In the genomic region with DNA sequence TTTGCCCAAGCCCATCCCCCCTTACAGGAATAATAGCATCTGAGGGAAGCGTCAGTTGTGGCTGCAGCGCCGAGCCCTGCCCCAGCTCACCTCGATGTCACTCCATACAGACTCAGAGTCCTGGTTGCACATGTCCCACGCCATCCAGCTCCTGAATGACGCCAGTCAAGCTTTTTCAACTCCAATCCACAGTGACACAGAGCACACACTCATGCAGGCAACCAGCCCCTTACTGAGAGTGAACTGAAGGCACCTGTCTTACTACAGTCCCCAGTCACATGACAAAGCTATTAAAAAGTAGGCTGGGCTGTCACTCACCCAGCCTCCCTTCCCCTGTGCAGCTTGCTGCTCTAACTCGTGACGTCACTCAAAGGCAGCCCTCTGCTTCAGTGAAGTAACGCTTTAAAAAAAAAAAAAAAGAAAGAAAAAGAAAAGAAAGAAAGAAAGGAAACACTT, we compare ENCODE assay signal across 8 cellular contexts. TPM values are rescaled to one million over a fixed set of nuclear protein-coding genes. Genes with fewer than 3 reads are reported as not detected.
DNase-seq lines count a peak whose midpoint lies in the region; ATAC-seq and TF ChIP-seq lines count a peak whose summit lies in the region.

PPARGC1A (minus strand) TSS at position 234 of the 456 bp plus-strand sequence; CDS start at position 144, 90 bp downstream.

- no peaks in the 10 kb centered on the region for H3K9me3 ChIP-seq in CD4-positive, alpha-beta T cell (ENCODE audit: control insufficient read depth, low read length)
- H3K9me3 ChIP-seq in esophagus (ENCODE audit: control insufficient read depth in 2 of 2, insufficient read depth in 1 of 2, low read depth in 1 of 2, low read length in 1 of 2) = no peaks in the 10 kb centered on the region
- H3K9me3 ChIP-seq in upper lobe of right lung = no peaks in the 10 kb centered on the region

- POLR2A ChIA-PET in CD4-positive, alpha-beta T cell (lab: Charles Lee) = no interaction called here

- ATAC-seq in CD4-positive, alpha-beta T cell (ENCODE audit: poor library complexity) = peak; percentile 54
- ATAC-seq in HG02642 (IDR thresholded peaks at IDR 0.05; ENCODE audit: poor library complexity, unreplicated experiment) = peak; percentile 62
- ATAC-seq in upper lobe of right lung = peak; percentile 94
- no peak for ATAC-seq in GM18858 (IDR thresholded peaks at IDR 0.05; ENCODE audit: unreplicated experiment)

- intact Hi-C loops in CD4-positive, alpha-beta T cell (cut with DNase I, micrococcal nuclease) = loop anchor here in 1 of 2 experiments (5.0 kb wide), 1 partner anchor 53 kb away; no protein-coding TSS in a partner anchor
- intact Hi-C loops in upper lobe of right lung (cut with DNase I) = no loop called here

- H3K4me3 Mint-ChIP-seq in CD4-positive, alpha-beta T cell = peak within 1 kb of the TSS; percentile 54
- H3K4me3 Mint-ChIP-seq in mesothelial cell of epicardium = peak within 1 kb of the TSS; percentile 61

- H3K27me3 ChIP-seq in CD4-positive, alpha-beta T cell (ENCODE audit: control insufficient read depth, insufficient read depth, low read length) = no peaks in the 10 kb centered on the region
- H3K27me3 ChIP-seq in esophagus (ENCODE audit: control insufficient read depth in 1 of 2, insufficient read depth in 2 of 2, low read length in 2 of 2) (no peaks in the 10 kb centered on the region), upper lobe of right lung (no peaks in the 10 kb centered on the region)

- no peaks in the 10 kb centered on the region for H3K36me3 ChIP-seq in esophagus (ENCODE audit: control insufficient read depth in 2 of 2, insufficient read depth in 2 of 2, low read length in 1 of 2)
- H3K36me3 ChIP-seq in upper lobe of right lung = no peaks in the 10 kb centered on the region

- H3K4me1 ChIP-seq in esophagus (ENCODE audit: control insufficient read depth in 2 of 2, insufficient read depth in 2 of 2, low read length in 1 of 2) (no peaks in the 10 kb centered on the region), upper lobe of right lung (no peaks in the 10 kb centered on the region)

- CTCF ChIA-PET in CD4-positive, alpha-beta T cell (lab: Charles Lee) = interaction anchor here (0.6 kb wide), 1 partner anchor 15 kb away, joined by 5 read pairs; no protein-coding TSS in a partner anchor

- H3K27ac Mint-ChIP-seq in CD4-positive, alpha-beta T cell = no peak within 1 kb of the TSS
- peak within 1 kb of the TSS; percentile 33 for H3K27ac Mint-ChIP-seq in mesothelial cell of epicardium

- no peaks in the 10 kb centered on the region for H3K36me3 Mint-ChIP-seq in CD4-positive, alpha-beta T cell (ENCODE audit: low read depth)
- H3K36me3 Mint-ChIP-seq in mesothelial cell of epicardium = no peaks in the 10 kb centered on the region

- peaks cover 27% of the 10 kb centered on the region for H3K4me1 Mint-ChIP-seq in CD4-positive, alpha-beta T cell (ENCODE audit: low read depth)
- peaks cover 30% of the 10 kb centered on the region for H3K4me1 Mint-ChIP-seq in mesothelial cell of epicardium

- no peak for TF ChIP-seq CTCF in CD4-positive, alpha-beta T cell (IDR thresholded peaks at IDR 0.05)
- no peak for TF ChIP-seq CTCF in mesothelial cell of epicardium (IDR thresholded peaks at IDR 0.05; ENCODE audit: unreplicated experiment)
- no peak for TF ChIP-seq CTCF in upper lobe of right lung (IDR thresholded peaks at IDR 0.05)

- H3K27ac ChIP-seq in CD4-positive, alpha-beta T cell (ENCODE audit: low read depth, low read length) = no peak within 1 kb of the TSS
- H3K27ac ChIP-seq in esophagus (ENCODE audit: low read depth in 2 of 2, low read length in 1 of 2) = peak within 1 kb of the TSS; percentile 57 to 80
- peak within 1 kb of the TSS; percentile 77 for H3K27ac ChIP-seq in upper lobe of right lung

- peak within 1 kb of the TSS; percentile 50 to 53 for H3K4me3 ChIP-seq in esophagus (ENCODE audit: low read depth in 1 of 2, low read length in 2 of 2)
- H3K4me3 ChIP-seq in upper lobe of right lung = peak within 1 kb of the TSS; percentile 55

- DNase-seq in CD4-positive, alpha-beta T cell = no peak
- DNase-seq in OCI-M1 (lab: John Stamatoyannopoulos, UW) (peak; percentile 5), mesothelial cell of epicardium (ENCODE audit: low spot score in 2 of 2, unreplicated experiment in 2 of 2) (no peak), upper lobe of right lung (peak; percentile 68)
- DNase-seq in activated CD8-positive, alpha-beta memory T cell treated with anti-CD3 and anti-CD28 coated beads, Interleukin-2, amount 50 U/mL, for 4 hours = no peak

- H3K27me3 Mint-ChIP-seq in CD4-positive, alpha-beta T cell = peaks cover 29% of the 10 kb centered on the region
- H3K27me3 Mint-ChIP-seq in mesothelial cell of epicardium (ENCODE audit: low read depth) = peaks cover 45% of the 10 kb centered on the region

- 3% methylated on average over 9 of the region's 9 CpGs for WGBS in esophagus, 2 donors

- H3K9me3 Mint-ChIP-seq in CD4-positive, alpha-beta T cell = no peaks in the 10 kb centered on the region
- H3K9me3 Mint-ChIP-seq in mesothelial cell of epicardium = no peaks in the 10 kb centered on the region

RNA-seq across cellular contexts. Expression of gene PPARGC1A, which starts in this region (rescaled TPM):
- not detected for total RNA-seq in CD4-positive, alpha-beta T cell
- polyA plus RNA-seq in esophagus = under 1 TPM; 0.49 to 0.55 TPM
- total RNA-seq in mesothelial cell of epicardium (3.1 to 3.7 TPM (median 3.4 TPM) in 3 replicates), upper lobe of right lung (14.2 TPM)

Comparison
In these comparisons a context has a peak if more than half of its experiments do, and no peak if none do; other contexts are left out.
1. Peak in ATAC-seq in CD4-positive, alpha-beta T cell; RNA of the gene not detected or under 1 TPM.
2. DNase-seq: peak in OCI-M1 (single experiment) and upper lobe of right lung (single experiment); none in CD4-positive, alpha-beta T cell (0 of 10), mesothelial cell of epicardium (0 of 2) and activated CD8-positive, alpha-beta memory T cell treated with anti-CD3 and anti-CD28 coated beads, Interleukin-2, amount 50 U/mL, for 4 hours (single experiment).